ENCODE assay signal across 31 cellular contexts in genomic region chr17:3921853-3922319, GRCh38. TPM values are rescaled to one million over a fixed set of nuclear protein-coding genes. Genes with fewer than 3 reads are reported as not detected.
DNase-seq lines count a peak whose midpoint lies in the region; ATAC-seq, FAIRE-seq and TF ChIP-seq lines count a peak whose summit lies in the region.
"Had no signal": no experiment of that assay in that cellular context is flagged by ENCODE, and none has a peak within 500 bp of the region (broad histone marks: within the 10 kb centered on the region; RNA-seq: fewer than 3 reads in every experiment).

No MANE protein-coding gene starts in this region.

- TF ChIP-seq CTCF in HEK293 (tag by site-specific recombination; IDR thresholded peaks at IDR 0.05) (no peak), K562 (IDR thresholded peaks at IDR 0.05 in 2 of 3, conservative IDR thresholded peaks at IDR 0.05 in 1 of 3; ENCODE audit: insufficient read depth in 2 of 3, low read depth in 1 of 3, low read length in 3 of 3) (no peak), PC-9 (conservative IDR thresholded peaks at IDR 0.05) (no peak)

- peak overlapping the region in 9 of 11 experiments; percentile 56 to 92 (median 79); a peak in 19 of 22 replicates for H3K4me2 ChIP-seq in BLaER1 treated with 17β-estradiol and CSF1 and Interleukin-3, amounts not matched to agents 10 nM and 100 nM
- H3K4me2 ChIP-seq in K562 (ENCODE audit: insufficient read depth, low read length), result no peak overlapping the region
- no peak overlapping the region for H3K4me2 ChIP-seq in neuronal stem cell (ENCODE audit: insufficient read depth, low read length, poor library complexity, severe bottlenecking)
- H3K4me2 ChIP-seq in PC-9, result no peak overlapping the region

- peak overlapping the region in 2 of 11 experiments; percentile 27 to 35; a peak in 3 of 22 replicates for H3K9ac ChIP-seq in BLaER1 treated with 17β-estradiol and CSF1 and Interleukin-3, amounts not matched to agents 10 nM and 100 nM
- H3K9ac ChIP-seq in K562 (ENCODE audit: insufficient read depth in 1 of 2, low read depth in 2 of 2, low read length in 2 of 2) (no peak overlapping the region), neuronal stem cell (ENCODE audit: low read depth, low read length, poor library complexity) (no peak overlapping the region)

- H3K4me1 ChIP-seq in BLaER1 treated with 17β-estradiol and CSF1 and Interleukin-3, amounts not matched to agents 10 nM and 100 nM, result peaks cover 30 to 76% (median 57%) of the 10 kb centered on the region in 10 experiments
- peaks cover 2% of the 10 kb centered on the region; the same call in 1 of the 2 replicates for H3K4me1 ChIP-seq in HEK293 (ENCODE audit: control insufficient read depth, insufficient read depth, low read length)
- H3K4me1 ChIP-seq in K562 (replicated peaks in 1 of 2; ENCODE audit: control insufficient read depth in 2 of 2, insufficient read depth in 2 of 2, low read length in 2 of 2), result peaks cover 17 to 29% of the 10 kb centered on the region in 2 experiments
- peaks cover 10 to 12% of the 10 kb centered on the region in 2 donors for H3K4me1 ChIP-seq in neuronal stem cell (ENCODE audit: control insufficient read depth in 2 of 2, insufficient read depth in 1 of 2, low read depth in 1 of 2, low read length in 2 of 2)
- H3K4me1 ChIP-seq in PC-9 (replicated peaks; ENCODE audit: insufficient read depth), result no peaks in the 10 kb centered on the region

- H2BK120ac ChIP-seq in neuronal stem cell (ENCODE audit: low read depth, low read length), result no peak overlapping the region

- H2AFZ ChIP-seq in K562 (ENCODE audit: low read depth, low read length), result no peak overlapping the region
- H2AFZ ChIP-seq in neuronal stem cell (ENCODE audit: low read length), result no peak overlapping the region
- H2AFZ ChIP-seq in PC-9, result no peak overlapping the region

- no TSS peak for BruUV-seq in K562 (replicated peaks; lab: Mats Ljungman, UMichigan)
- no TSS peak for BruUV-seq in PC-9 (replicated peaks; lab: Mats Ljungman, UMichigan)

- H4K8ac ChIP-seq in neuronal stem cell (ENCODE audit: low read depth, low read length), result no peak overlapping the region

- no peak for TF ChIP-seq POLR2A in K562 (conservative IDR thresholded peaks at IDR 0.05)

- POLR2A ChIA-PET in HEK293 (lab: Yijun Ruan, JAX) (no interaction called here), K562 (lab: Yijun Ruan, JAX) (no interaction called here), PC-9 (lab: Charles Lee; ENCODE audit: unreplicated experiment) (no interaction called here)
- POLR2A ChIA-PET in activated CD4-positive, alpha-beta memory T cell treated with anti-CD3 and anti-CD28 coated beads for 36 hours (lab: Charles Lee), result no interaction called here

- no peaks in the 10 kb centered on the region for H3K9me3 Mint-ChIP-seq in activated CD4-positive, alpha-beta memory T cell treated with anti-CD3 and anti-CD28 coated beads for 36 hours
- H3K9me3 Mint-ChIP-seq: activated CD4-positive, alpha-beta memory T cell treated with anti-CD3 and anti-CD28 coated beads, Interleukin-2, amount 10 ng/mL, durations not matched to agents 7 days and 5 days; activated naive CD4-positive, alpha-beta T cell treated with anti-CD3 and anti-CD28 coated beads, Interleukin-2, amount 50 U/mL, for 24 hours; activated T-helper 1 cell treated with anti-CD3 and anti-CD28 coated beads, Interleukin-12 subunit alpha, Interleukin-12 subunit beta, Interleukin-2, Interleukin-4 antibody, amounts not matched to agents 30 ng/mL and 10 ng/mL and 1 ng/mL, durations not matched to agents 14 hours and 24 hours and 36 hours; endodermal cell; T-helper 1 cell treated with Interleukin-12 subunit alpha and Interleukin-12 subunit beta and Interleukin-4 antibody, amounts not matched to agents 30 μg/mL and 1 μg/mL, for 36 hours; type B pancreatic cell had no signal

- no peaks in the 10 kb centered on the region for H3K9me1 ChIP-seq in K562 (ENCODE audit: control insufficient read depth, insufficient read depth, low read length)

- H3K4me1 Mint-ChIP-seq in activated CD4-positive, alpha-beta memory T cell treated with anti-CD3 and anti-CD28 coated beads for 36 hours (ENCODE audit: low read depth), result peaks cover 3% of the 10 kb centered on the region

- peak overlapping the region in 1 of 11 experiments; percentile 44; a peak in 1 of 22 replicates for H3K27ac ChIP-seq in BLaER1 treated with 17β-estradiol and CSF1 and Interleukin-3, amounts not matched to agents 10 nM and 100 nM
- no peak overlapping the region for H3K27ac ChIP-seq in HEK293 (ENCODE audit: extremely low read depth, low read depth, low read length)
- no peak overlapping the region for H3K27ac ChIP-seq in K562 (ENCODE audit: extremely low read depth, low read depth, low read length)
- H3K27ac ChIP-seq in neuronal stem cell (replicated peaks; ENCODE audit: low read length), result no peak overlapping the region
- no peak overlapping the region for H3K27ac ChIP-seq in PC-9
- H3K27ac ChIP-seq: cardiac muscle cell, colonic mucosa, right atrium auricular region had no signal

- H3K14ac ChIP-seq in neuronal stem cell (ENCODE audit: low read length), result no peak overlapping the region

- peaks cover 0 to 19% (median 0%) of the 10 kb centered on the region in 11 experiments; a peak in 2 of 22 replicates for H4K20me1 ChIP-seq in BLaER1 treated with 17β-estradiol and CSF1 and Interleukin-3, amounts not matched to agents 10 nM and 100 nM
- H4K20me1 ChIP-seq in K562 (replicated peaks; ENCODE audit: control insufficient read depth, insufficient read depth, low read length), result no peaks in the 10 kb centered on the region; the same call in 1 of the 2 replicates
- H4K20me1 ChIP-seq in PC-9 (ENCODE audit: insufficient read depth), result no peaks in the 10 kb centered on the region

- no peak overlapping the region for H3K27ac Mint-ChIP-seq in activated CD4-positive, alpha-beta memory T cell treated with anti-CD3 and anti-CD28 coated beads for 36 hours
- H3K27ac Mint-ChIP-seq: activated CD4-positive, alpha-beta memory T cell treated with anti-CD3 and anti-CD28 coated beads, Interleukin-2, amount 10 ng/mL, durations not matched to agents 7 days and 5 days; activated naive CD4-positive, alpha-beta T cell treated with anti-CD3 and anti-CD28 coated beads, Interleukin-2, amount 50 U/mL, for 24 hours; activated T-helper 1 cell treated with anti-CD3 and anti-CD28 coated beads, Interleukin-12 subunit alpha, Interleukin-12 subunit beta, Interleukin-2, Interleukin-4 antibody, amounts not matched to agents 30 ng/mL and 10 ng/mL and 1 ng/mL, durations not matched to agents 14 hours and 24 hours and 36 hours; endodermal cell; T-helper 1 cell treated with Interleukin-12 subunit alpha and Interleukin-12 subunit beta and Interleukin-4 antibody, amounts not matched to agents 30 μg/mL and 1 μg/mL, for 36 hours; type B pancreatic cell had no signal

- 71% methylated on average over 6 of the region's 10 CpGs for WGBS in K562 (ENCODE audit: insufficient coverage, low coverage, missing lambda C conversion rate)
- no CpG with 5 or more reads among the region's 10 CpGs for WGBS in neuronal stem cell (ENCODE audit: extremely low coverage in 2 of 2, insufficient read length in 2 of 2, insufficient replicate concordance in 1 of 2), 2 donors

- peaks cover 8 to 23% (median 14%) of the 10 kb centered on the region in 11 experiments; a peak in 15 of 22 replicates for H3K36me3 ChIP-seq in BLaER1 treated with 17β-estradiol and CSF1 and Interleukin-3, amounts not matched to agents 10 nM and 100 nM
- H3K36me3 ChIP-seq in HEK293 (ENCODE audit: control insufficient read depth in 2 of 2, insufficient read depth in 1 of 2, low read length in 2 of 2) (no peaks in the 10 kb centered on the region), K562 (ENCODE audit: control insufficient read depth, insufficient read depth, low read length) (peaks cover 6% of the 10 kb centered on the region; the same call in 1 of the 3 replicates), neuronal stem cell (replicated peaks in 1 of 2; ENCODE audit: control insufficient read depth in 2 of 2, insufficient read depth in 2 of 2, low read length in 2 of 2) (no peaks in the 10 kb centered on the region), PC-9 (ENCODE audit: low read depth) (no peaks in the 10 kb centered on the region)
- H3K36me3 ChIP-seq: cardiac muscle cell, colonic mucosa, right atrium auricular region had no signal

- no peak for ATAC-seq in K562
- ATAC-seq: activated CD4-positive, CD25-positive, alpha-beta regulatory T cell treated with anti-CD3 and anti-CD28 coated beads, Interleukin-2, amount 50 U/mL, for 24 hours; left lobe of liver; SK-N-SH treated with all-trans-retinoic acid at 6 μM for 48 hours had no signal

- TF ChIP-seq EP300 in K562 (IDR thresholded peaks at IDR 0.05; ENCODE audit: low read length), result no peak

- H3F3A ChIP-seq in PC-9 (ENCODE audit: insufficient read depth, low read depth), result no peaks in the 10 kb centered on the region

- no peak overlapping the region for H3K4me3 ChIP-seq in BLaER1 treated with 17β-estradiol and CSF1 and Interleukin-3, amounts not matched to agents 10 nM and 100 nM
- H3K4me3 ChIP-seq in HEK293 (ENCODE audit: low read depth, low read length) (no peak overlapping the region), K562 (no peak overlapping the region), neuronal stem cell (ENCODE audit: low read length in 2 of 2) (no peak overlapping the region), PC-9 (no peak overlapping the region)
- H3K4me3 ChIP-seq: cardiac muscle cell, colonic mucosa, right atrium auricular region had no signal

- FAIRE-seq in K562 (lab: Jason Lieb, UNC), result no peak
- FAIRE-seq: islet of Langerhans had no signal

- H3K4me3 Mint-ChIP-seq in activated CD4-positive, alpha-beta memory T cell treated with anti-CD3 and anti-CD28 coated beads for 36 hours, result no peak overlapping the region
- H3K4me3 Mint-ChIP-seq: activated CD4-positive, alpha-beta memory T cell treated with anti-CD3 and anti-CD28 coated beads, Interleukin-2, amount 10 ng/mL, durations not matched to agents 7 days and 5 days; activated naive CD4-positive, alpha-beta T cell treated with anti-CD3 and anti-CD28 coated beads, Interleukin-2, amount 50 U/mL, for 24 hours; activated T-helper 1 cell treated with anti-CD3 and anti-CD28 coated beads, Interleukin-12 subunit alpha, Interleukin-12 subunit beta, Interleukin-2, Interleukin-4 antibody, amounts not matched to agents 30 ng/mL and 10 ng/mL and 1 ng/mL, durations not matched to agents 14 hours and 24 hours and 36 hours; endodermal cell; T-helper 1 cell treated with Interleukin-12 subunit alpha and Interleukin-12 subunit beta and Interleukin-4 antibody, amounts not matched to agents 30 μg/mL and 1 μg/mL, for 36 hours; type B pancreatic cell had no signal

- no peak for TF ChIP-seq RAD21 in K562 (CRISPR knock-in tag; conservative IDR thresholded peaks at IDR 0.05 in 1 of 2, IDR thresholded peaks at IDR 0.05 in 1 of 2)

- H3K27me3 ChIP-seq in BLaER1 treated with 17β-estradiol and CSF1 and Interleukin-3, amounts not matched to agents 10 nM and 100 nM, result peaks cover 0 to 9% (median 0%) of the 10 kb centered on the region in 11 experiments; a peak in 2 of 22 replicates
- H3K27me3 ChIP-seq in K562 (ENCODE audit: control insufficient read depth in 2 of 2, insufficient read depth in 2 of 2, low read length in 2 of 2) (no peaks in the 10 kb centered on the region), neuronal stem cell (ENCODE audit: control insufficient read depth in 3 of 3, insufficient read depth in 3 of 3, low read depth in 1 of 3, low read length in 3 of 3) (peaks cover 0 to 40% (median 0%) of the 10 kb centered on the region in 3 experiments), PC-9 (ENCODE audit: insufficient read depth, low read depth) (peaks cover 14% of the 10 kb centered on the region; the same call in 1 of the 2 replicates)
- H3K27me3 ChIP-seq: cardiac muscle cell, colonic mucosa, right atrium auricular region had no signal

- H3K79me1 ChIP-seq in neuronal stem cell (ENCODE audit: low read depth, low read length), result no peaks in the 10 kb centered on the region

- H2BK5ac ChIP-seq in neuronal stem cell (ENCODE audit: low read length), result no peak overlapping the region

- no peaks in the 10 kb centered on the region for H3K9me3 ChIP-seq in BLaER1 treated with 17β-estradiol and CSF1 and Interleukin-3, amounts not matched to agents 10 nM and 100 nM (replicated peaks in 1 of 11)
- no peaks in the 10 kb centered on the region for H3K9me3 ChIP-seq in HEK293 (ENCODE audit: control insufficient read depth, insufficient read depth, low read depth, low read length)
- no peaks in the 10 kb centered on the region for H3K9me3 ChIP-seq in K562 (replicated peaks; ENCODE audit: control insufficient read depth, insufficient read depth, low read depth, low read length)
- no peaks in the 10 kb centered on the region for H3K9me3 ChIP-seq in neuronal stem cell (replicated peaks in 1 of 2; ENCODE audit: control insufficient read depth in 2 of 2, insufficient read depth in 1 of 2, low read depth in 1 of 2, low read length in 2 of 2)
- H3K9me3 ChIP-seq in PC-9 (ENCODE audit: insufficient read depth, low read depth), result no peaks in the 10 kb centered on the region
- H3K9me3 ChIP-seq: colonic mucosa, right atrium auricular region had no signal

- peak overlapping the region; percentile 20 for H2AK5ac ChIP-seq in neuronal stem cell (ENCODE audit: low read depth, low read length)

- H4K91ac ChIP-seq in neuronal stem cell (ENCODE audit: low read depth, low read length, poor library complexity), result no peak overlapping the region

- H3K4ac ChIP-seq in neuronal stem cell (ENCODE audit: low read length), result peak overlapping the region; percentile 66

- DNase-seq in K562 (ENCODE audit: extremely low read depth in 1 of 4, low spot score in 3 of 4), result no peak
- no peak for DNase-seq in neuronal stem cell (ENCODE audit: low spot score)
- DNase-seq in NCI-H82 (lab: John Stamatoyannopoulos, UW), result no peak
- DNase-seq in effector CD8-positive, alpha-beta T cell (lab: John Stamatoyannopoulos, UW), result no peak
- DNase-seq in PC-9, result no peak
- DNase-seq in activated CD4-positive, alpha-beta memory T cell treated with anti-CD3 and anti-CD28 coated beads for 36 hours, result no peak
- DNase-seq: activated CD4-positive, alpha-beta memory T cell treated with anti-CD3 and anti-CD28 coated beads, Interleukin-2, amount 10 ng/mL, durations not matched to agents 7 days and 5 days; activated CD8-positive, alpha-beta memory T cell treated with anti-CD3 and anti-CD28 coated beads, Interleukin-2, amount 50 U/mL, for 4 hours; C1 segment of cervical spinal cord; colonic mucosa; DMS79; endodermal cell; GDM1; mesendoderm; NCI-H1694; NCI-H510A treated with DMSO at 0.1 percent for 48 hours; posterior cingulate gyrus; Right ventricle myocardium superior; stimulated activated CD4-positive, alpha-beta T cell treated with anti-CD3 and anti-CD28 coated beads, Interleukin-1b, Interleukin-23, amount 100 ng/mL, for 48 hours had no signal

- H3K27me3 Mint-ChIP-seq in activated CD4-positive, alpha-beta memory T cell treated with anti-CD3 and anti-CD28 coated beads for 36 hours, result no peaks in the 10 kb centered on the region
- H3K27me3 Mint-ChIP-seq: activated CD4-positive, alpha-beta memory T cell treated with anti-CD3 and anti-CD28 coated beads, Interleukin-2, amount 10 ng/mL, durations not matched to agents 7 days and 5 days; activated naive CD4-positive, alpha-beta T cell treated with anti-CD3 and anti-CD28 coated beads, Interleukin-2, amount 50 U/mL, for 24 hours; type B pancreatic cell had no signal

- H3K9me2 ChIP-seq in PC-9 (ENCODE audit: insufficient read depth), result no peaks in the 10 kb centered on the region

- peak overlapping the region; percentile 55 for H3K23ac ChIP-seq in neuronal stem cell (ENCODE audit: low read depth, low read length, poor library complexity)

- in situ Hi-C loops in K562 (cut with MboI), result no loop called here

- peaks cover 6% of the 10 kb centered on the region for H3K36me3 Mint-ChIP-seq in activated CD4-positive, alpha-beta memory T cell treated with anti-CD3 and anti-CD28 coated beads for 36 hours
- H3K36me3 Mint-ChIP-seq: activated naive CD4-positive, alpha-beta T cell treated with anti-CD3 and anti-CD28 coated beads, Interleukin-2, amount 50 U/mL, for 24 hours; type B pancreatic cell had no signal

- H3K18ac ChIP-seq in neuronal stem cell (ENCODE audit: low read length), result peak overlapping the region; percentile 89

- H2BK12ac ChIP-seq in neuronal stem cell (ENCODE audit: low read length), result no peak overlapping the region

- CTCF ChIA-PET in HEK293 (lab: Yijun Ruan, JAX), result interaction anchor here (0.7 to 2.1 kb wide), 3 partner anchors 8 to 76 kb away, joined by 3 to 7 read pairs (median 3); partner anchors contain the start of gene NCBP3
- CTCF ChIA-PET in K562 (lab: Yijun Ruan, JAX; ENCODE audit: low intra/inter-chr PET ratio), result no interaction called here
- CTCF ChIA-PET in PC-9 (lab: Charles Lee), result no interaction called here
- CTCF ChIA-PET in activated CD4-positive, alpha-beta memory T cell treated with anti-CD3 and anti-CD28 coated beads for 36 hours (lab: Charles Lee), result no interaction called here

- H2BK15ac ChIP-seq in neuronal stem cell (ENCODE audit: low read length), result peak overlapping the region; percentile 95

- intact Hi-C loops in K562 (cut with micrococcal nuclease), result no loop called here
- intact Hi-C loops in PC-9 (cut with micrococcal nuclease; ENCODE audit: unreplicated experiment), result no loop called here
- intact Hi-C loops in activated CD4-positive, alpha-beta memory T cell treated with anti-CD3 and anti-CD28 coated beads for 36 hours (cut with micrococcal nuclease), result no loop called here

- H3K79me2 ChIP-seq in K562 (ENCODE audit: control insufficient read depth, insufficient read depth, low read length) (peaks cover 2% of the 10 kb centered on the region; the same call in 1 of the 3 replicates), PC-9 (ENCODE audit: low read depth) (no peaks in the 10 kb centered on the region)

RNA-seq across cellular contexts. Expression of gene P2RX1, which starts 5.6 kb away (rescaled TPM):
- 21.9 and 70.4 TPM in 2 replicates for total RNA-seq in K562 (2011; cell fraction: chromatin; rRNA removed; ENCODE audit: low replicate concordance)
- 38.4 and 45.2 TPM in 2 replicates for total RNA-seq in K562 (2011; cell fraction: nucleolus; rRNA removed)
- 27.3 and 30.9 TPM in 2 replicates for total RNA-seq in K562 (2011; cell fraction: nucleoplasm; rRNA removed)
- 13.3 and 16.0 TPM in 2 replicates for total RNA-seq in K562 (2014; rRNA removed)
- total RNA-seq in K562 (2014; rRNA removed; fragmentation: Illumina TruSeq; extraction: Trizol), result 4.9 and 6.8 TPM in 2 replicates
- 8.1 and 9.6 TPM in 2 replicates for total RNA-seq in K562 (2015; rRNA removed; fragmentation: Illumina TruSeq; extraction: Trizol)
- 15.3 and 20.3 TPM in 2 replicates for total RNA-seq in K562 (2021)
- polyA plus RNA-seq in K562 (2011; rRNA removed), result 12.2 and 13.6 TPM in 2 replicates
- polyA plus RNA-seq in K562 (2011; cell fraction: cytosol; rRNA removed), result 10.0 and 27.5 TPM in 2 replicates
- polyA plus RNA-seq in K562 (2011; cell fraction: nucleus; rRNA removed), result 41.2 and 64.7 TPM in 2 replicates
- polyA plus RNA-seq in K562 (2012), result 18.2 and 106 TPM in 2 replicates
- polyA plus RNA-seq in K562 (2014; fragmentation: Illumina TruSeq; extraction: Trizol), result 10.3 and 17.6 TPM in 2 replicates
- polyA plus RNA-seq in K562 (2014; fragmentation: Nextera tagmentation; extraction: Ambion mirVana), result under 1 TPM; 0.27 to 0.66 TPM
- 18.4 and 18.8 TPM in 2 replicates for polyA plus RNA-seq in K562 (2014; rRNA removed)
- polyA minus RNA-seq in K562 (2011; rRNA and poly(A)+ RNA removed), result 4.3 and 7.9 TPM in 2 replicates
- polyA minus RNA-seq in K562 (2011; cell fraction: cytosol; rRNA and poly(A)+ RNA removed), result 3.7 and 7.2 TPM in 2 replicates
- polyA minus RNA-seq in K562 (2011; cell fraction: nucleus; rRNA and poly(A)+ RNA removed), result 12.2 and 18.7 TPM in 2 replicates
- not detected for polyA plus RNA-seq in neuronal stem cell (2013, experiment 1 of 2)
- not detected for polyA plus RNA-seq in neuronal stem cell (2013, experiment 2 of 2)
- not detected in 2 replicates for total RNA-seq in PC-9 (2021)
- under 1 TPM; 0.43 to 0.44 TPM for total RNA-seq in activated CD4-positive, alpha-beta memory T cell treated with anti-CD3 and anti-CD28 coated beads for 36 hours
- total RNA-seq: endodermal cell had no signal

RNA-seq across cellular contexts. Expression of gene CAMKK1, which starts 29.0 kb away (rescaled TPM):
- 11.8 and 29.1 TPM in 2 replicates for total RNA-seq in K562 (2011; cell fraction: chromatin; rRNA removed; ENCODE audit: low replicate concordance)
- 17.0 TPM in 2 replicates for total RNA-seq in K562 (2011; cell fraction: nucleolus; rRNA removed)
- total RNA-seq in K562 (2011; cell fraction: nucleoplasm; rRNA removed), result 12.7 and 13.1 TPM in 2 replicates
- 4.9 and 6.2 TPM in 2 replicates for total RNA-seq in K562 (2014; rRNA removed)
- total RNA-seq in K562 (2014; rRNA removed; fragmentation: Illumina TruSeq; extraction: Trizol), result 1.7 and 2.2 TPM in 2 replicates
- 4.4 and 4.5 TPM in 2 replicates for total RNA-seq in K562 (2015; rRNA removed; fragmentation: Illumina TruSeq; extraction: Trizol)
- 6.7 and 7.5 TPM in 2 replicates for total RNA-seq in K562 (2021)
- polyA plus RNA-seq in K562 (2011; rRNA removed), result 5.7 and 6.5 TPM in 2 replicates
- polyA plus RNA-seq in K562 (2011; cell fraction: cytosol; rRNA removed), result 5.0 and 7.4 TPM in 2 replicates
- 17.5 and 25.4 TPM in 2 replicates for polyA plus RNA-seq in K562 (2011; cell fraction: nucleus; rRNA removed)
- 4.1 and 4.9 TPM in 2 replicates for polyA plus RNA-seq in K562 (2012)
- 5.1 and 6.5 TPM in 2 replicates for polyA plus RNA-seq in K562 (2014; fragmentation: Illumina TruSeq; extraction: Trizol)
- polyA plus RNA-seq in K562 (2014; fragmentation: Nextera tagmentation; extraction: Ambion mirVana), result under 1 TPM; 0.34 to 0.59 TPM
- 6.1 and 7.4 TPM in 2 replicates for polyA plus RNA-seq in K562 (2014; rRNA removed)
- polyA minus RNA-seq in K562 (2011; rRNA and poly(A)+ RNA removed), result 3.5 and 4.8 TPM in 2 replicates
- 3.2 and 4.5 TPM in 2 replicates for polyA minus RNA-seq in K562 (2011; cell fraction: cytosol; rRNA and poly(A)+ RNA removed)
- polyA minus RNA-seq in K562 (2011; cell fraction: nucleus; rRNA and poly(A)+ RNA removed), result 7.5 and 8.2 TPM in 2 replicates
- 4.8 TPM for polyA plus RNA-seq in neuronal stem cell (2013, experiment 1 of 2)
- polyA plus RNA-seq in neuronal stem cell (2013, experiment 2 of 2), result 5.0 TPM
- 16.3 and 19.5 TPM in 2 replicates for total RNA-seq in PC-9 (2021)
- total RNA-seq in activated CD4-positive, alpha-beta memory T cell treated with anti-CD3 and anti-CD28 coated beads for 36 hours, result 1 to 10 TPM; 3.3 to 3.9 TPM

RNA-seq across cellular contexts. Expression of gene ATP2A3, which starts 42.4 kb away (rescaled TPM):
- total RNA-seq in K562 (2011; cell fraction: chromatin; rRNA removed; ENCODE audit: low replicate concordance), result 198 and 586 TPM in 2 replicates
- 353 and 436 TPM in 2 replicates for total RNA-seq in K562 (2011; cell fraction: nucleolus; rRNA removed)
- 289 and 326 TPM in 2 replicates for total RNA-seq in K562 (2011; cell fraction: nucleoplasm; rRNA removed)
- 41.2 and 50.7 TPM in 2 replicates for total RNA-seq in K562 (2014; rRNA removed)
- total RNA-seq in K562 (2014; rRNA removed; fragmentation: Illumina TruSeq; extraction: Trizol), result 9.0 and 9.2 TPM in 2 replicates
- 16.9 TPM in 2 replicates for total RNA-seq in K562 (2015; rRNA removed; fragmentation: Illumina TruSeq; extraction: Trizol)
- total RNA-seq in K562 (2021), result 79.7 and 103 TPM in 2 replicates
- 42.6 and 65.4 TPM in 2 replicates for polyA plus RNA-seq in K562 (2011; rRNA removed)
- 45.9 and 88.8 TPM in 2 replicates for polyA plus RNA-seq in K562 (2011; cell fraction: cytosol; rRNA removed)
- polyA plus RNA-seq in K562 (2011; cell fraction: nucleus; rRNA removed), result 230 and 368 TPM in 2 replicates
- 77.5 and 466 TPM in 2 replicates for polyA plus RNA-seq in K562 (2012)
- 31.3 and 65.0 TPM in 2 replicates for polyA plus RNA-seq in K562 (2014; fragmentation: Illumina TruSeq; extraction: Trizol)
- polyA plus RNA-seq in K562 (2014; fragmentation: Nextera tagmentation; extraction: Ambion mirVana), result under 1 TPM; 0.65 to 0.66 TPM
- 54.5 and 66.9 TPM in 2 replicates for polyA plus RNA-seq in K562 (2014; rRNA removed)
- polyA minus RNA-seq in K562 (2011; rRNA and poly(A)+ RNA removed), result 33.8 and 63.1 TPM in 2 replicates
- polyA minus RNA-seq in K562 (2011; cell fraction: cytosol; rRNA and poly(A)+ RNA removed), result 71.3 and 83.9 TPM in 2 replicates
- 85.0 and 89.2 TPM in 2 replicates for polyA minus RNA-seq in K562 (2011; cell fraction: nucleus; rRNA and poly(A)+ RNA removed)
- polyA plus RNA-seq in neuronal stem cell (2013, experiment 1 of 2), result 1.7 TPM
- polyA plus RNA-seq in neuronal stem cell (2013, experiment 2 of 2), result 2.6 TPM
- 4.4 and 9.6 TPM in 2 replicates for total RNA-seq in PC-9 (2021)
- total RNA-seq in activated CD4-positive, alpha-beta memory T cell treated with anti-CD3 and anti-CD28 coated beads for 36 hours, result 100 to 1,000 TPM; 107 to 108 TPM

Comparison
In these comparisons a context has a peak if more than half of its experiments do, and no peak if none do; other contexts are left out.
1. H3K4me2 ChIP-seq: peak in BLaER1 treated with 17β-estradiol and CSF1 and Interleukin-3, amounts not matched to agents 10 nM and 100 nM (9 of 11); none in K562 (single experiment), neuronal stem cell (single experiment) and PC-9 (single experiment).